In the genomic region with DNA sequence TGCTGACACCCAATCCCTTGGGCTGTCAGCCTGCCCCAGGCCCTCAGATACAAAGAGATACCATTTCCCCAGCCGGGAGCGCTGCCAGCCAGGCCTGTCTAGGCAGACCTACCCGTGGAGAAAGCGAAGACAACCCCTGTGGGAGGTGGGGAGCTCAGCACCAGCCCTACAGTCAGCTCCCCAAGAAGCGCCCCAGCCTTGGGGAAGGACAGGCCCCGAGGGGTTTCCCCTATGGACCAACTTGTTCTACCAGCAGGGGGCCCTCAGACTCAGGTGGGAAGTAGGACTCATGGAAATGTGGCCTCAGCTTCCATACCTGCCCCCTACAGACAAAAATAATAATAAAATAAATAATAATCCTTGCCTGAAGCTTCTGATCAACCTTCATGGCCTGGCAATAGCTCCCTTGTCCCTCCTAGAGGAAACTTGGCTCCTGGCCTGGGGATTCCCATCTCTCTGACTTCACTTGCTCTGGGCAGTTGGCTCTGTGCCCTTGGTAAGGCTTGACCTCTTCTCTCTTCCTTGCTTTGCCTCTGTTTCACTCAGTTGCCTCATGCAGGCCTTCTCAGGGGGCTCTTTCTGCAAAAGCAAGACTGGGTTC, we compare ENCODE assay signal across 8 cellular contexts. TPM values are rescaled to one million over a fixed set of nuclear protein-coding genes. Genes with fewer than 3 reads are reported as not detected.
DNase-seq lines count a peak whose midpoint lies in the region; ATAC-seq, FAIRE-seq and TF ChIP-seq lines count a peak whose summit lies in the region.

No MANE protein-coding gene starts in this region.

- H3K27me3 ChIP-seq in muscle layer of duodenum (ENCODE audit: low read depth, low read length): no peaks in the 10 kb centered on the region

- peaks cover 20 to 22% of the 10 kb centered on the region in 2 donors for H3K36me3 ChIP-seq in muscle layer of duodenum (ENCODE audit: control insufficient read depth in 1 of 2, insufficient read depth in 2 of 2, low read length in 2 of 2)

- DNase-seq in stimulated activated CD4-positive, alpha-beta T cell treated with anti-CD3 and anti-CD28 coated beads, Interleukin-15, amount 100 ng/mL, for 24 hours: peak; percentile 56
- no peak for DNase-seq in stimulated activated CD4-positive, alpha-beta T cell treated with anti-CD3 and anti-CD28 coated beads, Interleukin-2, amount 100 ng/mL, for 48 hours
- no peak for DNase-seq in T-helper 17 cell
- peak; percentile 41 for DNase-seq in epidermal melanocyte (ENCODE audit: insufficient read length, low spot score)
- no peak for DNase-seq in H54 (ENCODE audit: insufficient read length, low spot score)

- H3K9me3 ChIP-seq in T-helper 17 cell (ENCODE audit: control insufficient read depth, low read length, poor library complexity, severe bottlenecking) (no peaks in the 10 kb centered on the region), muscle layer of duodenum (ENCODE audit: control insufficient read depth in 1 of 2, low read length in 2 of 2) (no peaks in the 10 kb centered on the region)

- peak overlapping the region; percentile 62 for H3K27ac ChIP-seq in muscle layer of duodenum (ENCODE audit: low read length)

- peaks cover 23 to 38% of the 10 kb centered on the region in 2 donors for H3K4me1 ChIP-seq in muscle layer of duodenum (ENCODE audit: control insufficient read depth in 1 of 2, insufficient read depth in 2 of 2, low read length in 2 of 2)

- H3K36me3 Mint-ChIP-seq in T-helper 17 cell (ENCODE audit: low read depth): no peaks in the 10 kb centered on the region

- no peaks in the 10 kb centered on the region for H3K27me3 Mint-ChIP-seq in T-helper 17 cell

- H3K4me3 Mint-ChIP-seq in T-helper 17 cell: no peak overlapping the region

- no peak overlapping the region for H3K4me3 ChIP-seq in muscle layer of duodenum (ENCODE audit: low read depth in 1 of 2, low read length in 2 of 2)

- peak overlapping the region; percentile 90 for H3K27ac Mint-ChIP-seq in T-helper 17 cell

- H3K4me1 Mint-ChIP-seq in T-helper 17 cell: peaks cover 27% of the 10 kb centered on the region

- no peak for FAIRE-seq in H54 (lab: Jason Lieb, UNC)

- no peak for TF ChIP-seq POLR2A in H54 (IDR thresholded peaks at IDR 0.05; ENCODE audit: low read depth, low read length)

- ATAC-seq in T-helper 17 cell (peak; percentile 55), HG02798 (IDR thresholded peaks at IDR 0.05; ENCODE audit: poor library complexity, unreplicated experiment) (no peak), GM21529 (IDR thresholded peaks at IDR 0.05; ENCODE audit: unreplicated experiment) (no peak)

RNA-seq across cellular contexts. Expression of a gene that starts 7.0 kb away (rescaled TPM):
- 10 to 100 TPM; 14.9 to 16.0 TPM for total RNA-seq in T-helper 17 cell

RNA-seq across cellular contexts. Expression of a gene that starts 14.8 kb away (rescaled TPM):
- under 1 TPM; 0.50 to 0.52 TPM for total RNA-seq in T-helper 17 cell

Comparison
In these comparisons a context has a peak if more than half of its experiments do, and no peak if none do; other contexts are left out.
1. DNase-seq: peak in stimulated activated CD4-positive, alpha-beta T cell treated with anti-CD3 and anti-CD28 coated beads, Interleukin-15, amount 100 ng/mL, for 24 hours (single experiment) and epidermal melanocyte (single experiment); none in stimulated activated CD4-positive, alpha-beta T cell treated with anti-CD3 and anti-CD28 coated beads, Interleukin-2, amount 100 ng/mL, for 48 hours (0 of 2), T-helper 17 cell (0 of 3) and H54 (single experiment).